ENCODE assay signal across 19 cellular contexts in genomic region chr2:70657246-70657645, GRCh38.
A peak's percentile ranks its signal among the peaks of the same experiment; 100 is the strongest.
DNase-seq lines count a peak whose midpoint lies in the region; ATAC-seq, FAIRE-seq and TF ChIP-seq lines count a peak whose summit lies in the region.
"Had no signal": no experiment of that assay in that cellular context is flagged by ENCODE, and none has a peak within 500 bp of the region (broad histone marks: within the 10 kb centered on the region; RNA-seq: fewer than 3 reads in every experiment).

No MANE protein-coding gene starts in this region.

- H3K4ac ChIP-seq in H1 (replicated peaks; ENCODE audit: insufficient read length, low read depth, low read length): no peak overlapping the region

- no peak overlapping the region for H2BK120ac ChIP-seq in H1 (replicated peaks; ENCODE audit: low read depth, low read length)

- H3K27ac ChIP-seq in CD4-positive, CD25-positive, alpha-beta regulatory T cell (ENCODE audit: insufficient read depth, low read length, poor library complexity, severe bottlenecking): no peak overlapping the region
- H3K27ac ChIP-seq in H1 (ENCODE audit: low read depth, low read length): no peak overlapping the region
- H3K27ac ChIP-seq: A549, GM23248 had no signal

- H3K36me3 Mint-ChIP-seq in activated CD4-positive, alpha-beta T cell treated with anti-CD3 and anti-CD28 coated beads for 36 hours (ENCODE audit: low read depth): no peaks in the 10 kb centered on the region
- no peaks in the 10 kb centered on the region for H3K36me3 Mint-ChIP-seq in activated CD4-positive, alpha-beta T cell treated with anti-CD3 and anti-CD28 coated beads, Interleukin-2, amount 10 ng/mL, durations not matched to agents 24 days and 14 days (ENCODE audit: low read depth)
- no peaks in the 10 kb centered on the region for H3K36me3 Mint-ChIP-seq in CD4-positive, CD25-positive, alpha-beta regulatory T cell
- H3K36me3 Mint-ChIP-seq: CD14-positive monocyte had no signal

- H2BK15ac ChIP-seq in H1 (ENCODE audit: low read length): no peak overlapping the region

- H3K27me3 ChIP-seq in CD4-positive, CD25-positive, alpha-beta regulatory T cell (ENCODE audit: control insufficient read depth, insufficient read depth, low read length): peaks cover 8% of the 10 kb centered on the region
- peaks cover 2 to 7% (median 3%) of the 10 kb centered on the region in 4 experiments; a peak in 5 of 7 replicates for H3K27me3 ChIP-seq in H1 (replicated peaks in 1 of 4; ENCODE audit: control insufficient read depth in 3 of 4, extremely low read depth in 1 of 4, insufficient read depth in 3 of 4, low read length in 3 of 4)

- H3K9ac ChIP-seq in H1 (replicated peaks in 1 of 4; ENCODE audit: extremely low read depth in 1 of 4, low read depth in 3 of 4, low read length in 3 of 4): no peak overlapping the region
- H3K9ac ChIP-seq: GM23248 had no signal

- H3K27me3 Mint-ChIP-seq in activated CD4-positive, alpha-beta T cell treated with anti-CD3 and anti-CD28 coated beads for 36 hours: no peaks in the 10 kb centered on the region
- H3K27me3 Mint-ChIP-seq in activated CD4-positive, alpha-beta T cell treated with anti-CD3 and anti-CD28 coated beads, Interleukin-2, amount 10 ng/mL, durations not matched to agents 24 days and 14 days: peaks cover 20% of the 10 kb centered on the region
- peaks cover 46% of the 10 kb centered on the region for H3K27me3 Mint-ChIP-seq in CD4-positive, CD25-positive, alpha-beta regulatory T cell

- TF ChIP-seq POLR2A in H1 (IDR thresholded peaks at IDR 0.05; ENCODE audit: control extremely low read depth in 1 of 2, low read depth in 2 of 2, low read length in 2 of 2): no peak

- no peak overlapping the region for H4K8ac ChIP-seq in H1 (ENCODE audit: extremely low read depth, insufficient read depth, low read length)

- ATAC-seq in activated CD4-positive, alpha-beta T cell treated with anti-CD3 and anti-CD28 coated beads for 36 hours: peak; percentile 21
- ATAC-seq in CD4-positive, CD25-positive, alpha-beta regulatory T cell (ENCODE audit: low read depth in 2 of 2): no peak
- ATAC-seq in GM21526 (IDR thresholded peaks at IDR 0.05; ENCODE audit: low FRiP score, unreplicated experiment) (no peak), HG03432 (IDR thresholded peaks at IDR 0.05; ENCODE audit: unreplicated experiment) (no peak)
- ATAC-seq: A549 had no signal

- H2AFZ ChIP-seq in H1 (ENCODE audit: low read length): no peak overlapping the region
- H2AFZ ChIP-seq: GM23248 had no signal

- peaks cover 32% of the 10 kb centered on the region for H3K4me1 Mint-ChIP-seq in activated CD4-positive, alpha-beta T cell treated with anti-CD3 and anti-CD28 coated beads for 36 hours
- peaks cover 9% of the 10 kb centered on the region for H3K4me1 Mint-ChIP-seq in activated CD4-positive, alpha-beta T cell treated with anti-CD3 and anti-CD28 coated beads, Interleukin-2, amount 10 ng/mL, durations not matched to agents 24 days and 14 days
- H3K4me1 Mint-ChIP-seq in CD4-positive, CD25-positive, alpha-beta regulatory T cell: peaks cover 0 to 26% (median 4%) of the 10 kb centered on the region in 4 donors

- H2BK12ac ChIP-seq in H1 (ENCODE audit: low read depth, low read length): no peak overlapping the region

- intact Hi-C loops in activated CD4-positive, alpha-beta T cell treated with anti-CD3 and anti-CD28 coated beads for 36 hours (cut with DNase I, micrococcal nuclease): loop anchor here (5.0 to 10.0 kb wide), 3 partner anchors 110 to 288 kb away; partner anchors contain the start of gene ADD2 (in 1 of the 2)
- intact Hi-C loops in activated CD4-positive, alpha-beta T cell treated with anti-CD3 and anti-CD28 coated beads, Interleukin-2, amount 10 ng/mL, durations not matched to agents 24 days and 14 days (cut with micrococcal nuclease): loop anchor here (5.0 kb wide), 2 partner anchors 110 to 290 kb away; partner anchors contain the start of gene ADD2

- H2AK5ac ChIP-seq in H1 (ENCODE audit: low read depth, low read length): no peak overlapping the region

- H3K18ac ChIP-seq in H1 (ENCODE audit: extremely low read depth, low read length): no peak overlapping the region

- H3K79me2 ChIP-seq in H1 (ENCODE audit: control insufficient read depth in 1 of 2, insufficient read depth in 2 of 2, low read length in 2 of 2): no peaks in the 10 kb centered on the region

- CTCF ChIA-PET in activated CD4-positive, alpha-beta T cell treated with anti-CD3 and anti-CD28 coated beads for 36 hours (lab: Charles Lee): interaction anchor here (0.7 to 2.1 kb wide), 11 partner anchors 9 to 355 kb away, joined by 3 to 12 read pairs (median 5); partner anchors contain the start of genes ADD2 and FAM136A
- CTCF ChIA-PET in H1 (lab: Charles Lee; ENCODE audit: partially characterized antibody): interaction anchor here (0.5 to 3.9 kb wide), 10 partner anchors 10 to 664 kb away, joined by 3 to 15 read pairs (median 4); partner anchors contain the start of gene FIGLA

- H2BK20ac ChIP-seq in H1 (ENCODE audit: low read length): no peak overlapping the region

- WGBS in H1 (ENCODE audit: extremely low coverage in 1 of 2, insufficient coverage in 1 of 2, insufficient read length in 1 of 2, insufficient replicate concordance in 2 of 2, low coverage in 1 of 2, low lambda C conversion rate in 2 of 2, missing lambda C conversion rate in 1 of 2), 2 experiments: 87% methylated on average over 5 of the region's 5 CpGs; no CpG with 5 or more reads in 1 of the 2 experiments

- H3K79me1 ChIP-seq in H1 (ENCODE audit: low read depth, low read length): no peaks in the 10 kb centered on the region

- H3K4me3 Mint-ChIP-seq in activated CD4-positive, alpha-beta T cell treated with anti-CD3 and anti-CD28 coated beads for 36 hours: no peak overlapping the region
- no peak overlapping the region for H3K4me3 Mint-ChIP-seq in activated CD4-positive, alpha-beta T cell treated with anti-CD3 and anti-CD28 coated beads, Interleukin-2, amount 10 ng/mL, durations not matched to agents 24 days and 14 days
- H3K4me3 Mint-ChIP-seq in CD4-positive, CD25-positive, alpha-beta regulatory T cell: peak overlapping the region in 1 of 4 donors; percentile 28
- H3K4me3 Mint-ChIP-seq: CD14-positive monocyte had no signal

- no peak overlapping the region for H4K91ac ChIP-seq in H1 (replicated peaks; ENCODE audit: insufficient read length, low read length)

- H3K14ac ChIP-seq in H1 (ENCODE audit: insufficient read length): no peak overlapping the region

- no peak overlapping the region for H4K5ac ChIP-seq in H1 (ENCODE audit: insufficient read length, low read depth, low read length)

- H3K36me3 ChIP-seq in CD4-positive, CD25-positive, alpha-beta regulatory T cell (ENCODE audit: control insufficient read depth, insufficient read depth, low read length): no peaks in the 10 kb centered on the region
- peaks cover 0 to 5% (median under 1%) of the 10 kb centered on the region in 4 experiments; a peak in 2 of 8 replicates for H3K36me3 ChIP-seq in H1 (ENCODE audit: control insufficient read depth in 2 of 4, insufficient read depth in 4 of 4, low read length in 3 of 4)

- no peak overlapping the region for H3K56ac ChIP-seq in H1 (replicated peaks; ENCODE audit: insufficient read length, low read depth, low read length)

- no peak for FAIRE-seq in H1 (lab: Jason Lieb, UNC)
- FAIRE-seq: A549 had no signal

- H3K4me1 ChIP-seq in CD4-positive, CD25-positive, alpha-beta regulatory T cell (ENCODE audit: control insufficient read depth, insufficient read depth, low read length, poor library complexity, severe bottlenecking): peaks cover 4% of the 10 kb centered on the region
- peaks cover 0 to 5% (median 0%) of the 10 kb centered on the region in 4 experiments; a peak in 2 of 7 replicates for H3K4me1 ChIP-seq in H1 (replicated peaks in 1 of 4; ENCODE audit: control insufficient read depth in 3 of 4, insufficient read depth in 4 of 4, low read length in 3 of 4)
- H3K4me1 ChIP-seq: A549 had no signal

- H3K4me2 ChIP-seq in H1 (ENCODE audit: insufficient read depth in 1 of 2, low read depth in 2 of 2, low read length in 2 of 2): no peak overlapping the region
- H3K4me2 ChIP-seq: A549 had no signal

- H4K20me1 ChIP-seq in H1 (replicated peaks in 1 of 2; ENCODE audit: control insufficient read depth in 1 of 2, insufficient read depth in 2 of 2, low read length in 2 of 2): peaks cover 4% of the 10 kb centered on the region in 2 experiments

- POLR2A ChIA-PET in activated CD4-positive, alpha-beta T cell treated with anti-CD3 and anti-CD28 coated beads for 36 hours (lab: Charles Lee): interaction anchor here (0.6 kb wide), 1 partner anchor 106 kb away, joined by 3 read pairs; no protein-coding TSS in a partner anchor
- POLR2A ChIA-PET in H1 (lab: Charles Lee; ENCODE audit: partially characterized antibody): interaction anchor here (1.0 to 2.7 kb wide), 8 partner anchors 13 to 363 kb away, joined by 3 to 6 read pairs (median 3); partner anchors contain the start of genes ADD2 and SNRPG

- H3K4me3 ChIP-seq in CD4-positive, CD25-positive, alpha-beta regulatory T cell (ENCODE audit: low read depth, low read length): no peak overlapping the region
- H3K4me3 ChIP-seq in H1 (ENCODE audit: extremely low read depth in 1 of 4, insufficient read depth in 2 of 4, low read depth in 3 of 4, low read length in 4 of 4): no peak overlapping the region
- H3K4me3 ChIP-seq: A549, GM23248 had no signal

- TF ChIP-seq EP300 in H1 (IDR thresholded peaks at IDR 0.05; ENCODE audit: borderline replicate concordance in 1 of 2, low read depth in 2 of 2, low read length in 2 of 2): no peak

- H3K23me2 ChIP-seq in H1 (ENCODE audit: low read depth, low read length): no peaks in the 10 kb centered on the region

- H3K9me3 ChIP-seq in CD4-positive, CD25-positive, alpha-beta regulatory T cell (ENCODE audit: control insufficient read depth in 2 of 2, low read length in 2 of 2): no peaks in the 10 kb centered on the region
- H3K9me3 ChIP-seq in H1 (ENCODE audit: insufficient read depth in 2 of 2, low read depth in 1 of 2, low read length in 1 of 2): no peaks in the 10 kb centered on the region
- H3K9me3 ChIP-seq: A549 had no signal

- H3K9me3 Mint-ChIP-seq in activated CD4-positive, alpha-beta T cell treated with anti-CD3 and anti-CD28 coated beads for 36 hours (ENCODE audit: low read depth): no peaks in the 10 kb centered on the region
- no peaks in the 10 kb centered on the region for H3K9me3 Mint-ChIP-seq in activated CD4-positive, alpha-beta T cell treated with anti-CD3 and anti-CD28 coated beads, Interleukin-2, amount 10 ng/mL, durations not matched to agents 24 days and 14 days
- peaks cover 0 to 2% (median 0%) of the 10 kb centered on the region in 7 donors for H3K9me3 Mint-ChIP-seq in CD4-positive, CD25-positive, alpha-beta regulatory T cell

- no peak for TF ChIP-seq CTCF in H1 (IDR thresholded peaks at IDR 0.05; ENCODE audit: control extremely low read depth in 1 of 3, insufficient read depth in 1 of 3, low read depth in 1 of 3, low read length in 3 of 3)

- no peak overlapping the region for H3K27ac Mint-ChIP-seq in activated CD4-positive, alpha-beta T cell treated with anti-CD3 and anti-CD28 coated beads for 36 hours
- no peak overlapping the region for H3K27ac Mint-ChIP-seq in activated CD4-positive, alpha-beta T cell treated with anti-CD3 and anti-CD28 coated beads, Interleukin-2, amount 10 ng/mL, durations not matched to agents 24 days and 14 days
- H3K27ac Mint-ChIP-seq in CD4-positive, CD25-positive, alpha-beta regulatory T cell: peak overlapping the region in 2 of 3 donors; percentile 50 to 64
- H3K27ac Mint-ChIP-seq: CD14-positive monocyte had no signal

- TF ChIP-seq RAD21 in H1 (IDR thresholded peaks at IDR 0.05 in 1 of 2, conservative IDR thresholded peaks at IDR 0.05 in 1 of 2; ENCODE audit: low read depth in 2 of 2, low read length in 2 of 2): no peak

- H3K23ac ChIP-seq in H1 (ENCODE audit: insufficient read length): no peak overlapping the region

- DNase-seq in activated CD4-positive, alpha-beta T cell treated with anti-CD3 and anti-CD28 coated beads for 36 hours: no peak
- no peak for DNase-seq in activated CD4-positive, alpha-beta T cell treated with anti-CD3 and anti-CD28 coated beads, Interleukin-2, amount 10 ng/mL, durations not matched to agents 24 days and 14 days
- DNase-seq in CD4-positive, CD25-positive, alpha-beta regulatory T cell: no peak
- peak; percentile 10 for DNase-seq in NCI-H69 (lab: John Stamatoyannopoulos, UW)
- peak in 1 of 2 experiments; percentile 45 for DNase-seq in H1 (ENCODE audit: low read depth in 1 of 2, low spot score in 2 of 2)
- DNase-seq in glomerular visceral epithelial cell (ENCODE audit: extremely low spot score): no peak
- DNase-seq: Calu3, GF-D8, GM23248, KBM-7, NCI-H1092, NCI-H1694 treated with DMSO at 0.1 percent for 48 hours, NCI-H2171, NCI-H82, SHP77 treated with DMSO at 0.1 percent for 48 hours had no signal

- H2BK5ac ChIP-seq in H1 (ENCODE audit: low read depth, low read length): no peak overlapping the region

Comparison
In these comparisons a context has a peak if more than half of its experiments do, and no peak if none do; other contexts are left out.
1. H3K27ac Mint-ChIP-seq: peak in CD4-positive, CD25-positive, alpha-beta regulatory T cell (2 of 3); none in activated CD4-positive, alpha-beta T cell treated with anti-CD3 and anti-CD28 coated beads for 36 hours (single experiment) and activated CD4-positive, alpha-beta T cell treated with anti-CD3 and anti-CD28 coated beads, Interleukin-2, amount 10 ng/mL, durations not matched to agents 24 days and 14 days (single experiment).